ENCODE assay signal across 14 cellular contexts in genomic region chr2:216637472-216637871, GRCh38.
DNase-seq lines count a peak whose midpoint lies in the region; ATAC-seq and TF ChIP-seq lines count a peak whose summit lies in the region.
"Had no signal": no experiment of that assay in that cellular context is flagged by ENCODE, and none has a peak within 500 bp of the region (broad histone marks: within the 10 kb centered on the region; RNA-seq: fewer than 3 reads in every experiment).

No MANE protein-coding gene starts in this region.

- no peak for ATAC-seq in stimulated activated naive CD8-positive, alpha-beta T cell treated with anti-CD3 and anti-CD28 coated beads, Interleukin-15, Interleukin-2, amounts not matched to agents 100 U/mL and 50 U/mL, for 24 hours
- ATAC-seq: activated CD8-positive, alpha-beta T cell treated with anti-CD3 and anti-CD28 coated beads for 36 hours; GM12878 had no signal

- H3K9me3 ChIP-seq in mucosa of rectum (ENCODE audit: control insufficient read depth in 2 of 2, low read length in 2 of 2) (no peaks in the 10 kb centered on the region), tibial artery (no peaks in the 10 kb centered on the region)
- H3K9me3 ChIP-seq: spleen had no signal

- intact Hi-C loops in tibial artery (cut with DNase I; ENCODE audit: low total_unique reads), result no loop called here

- H3K27me3 ChIP-seq in mucosa of rectum (ENCODE audit: control insufficient read depth in 2 of 2, insufficient read depth in 2 of 2, low read length in 2 of 2) (peaks cover 5 to 9% of the 10 kb centered on the region in 2 donors), tibial artery (no peaks in the 10 kb centered on the region)

- H3K4me3 ChIP-seq in coronary artery (peak overlapping the region; percentile 89), mucosa of rectum (ENCODE audit: low read length in 2 of 2) (no peak overlapping the region), tibial artery (peak overlapping the region; percentile 78 to 88)
- H3K4me3 ChIP-seq: GM12878, lung had no signal

- TF ChIP-seq CTCF in coronary artery (IDR thresholded peaks at IDR 0.05) (no peak), tibial artery (IDR thresholded peaks at IDR 0.05) (no peak)

- H3K27ac ChIP-seq in coronary artery, result peak overlapping the region; percentile 47 to 89
- peak overlapping the region; percentile 64 to 76 for H3K27ac ChIP-seq in mucosa of rectum (ENCODE audit: low read depth in 2 of 2, low read length in 2 of 2)
- peak overlapping the region; percentile 73 to 74 for H3K27ac ChIP-seq in tibial artery
- H3K27ac ChIP-seq: KMS-11, parathyroid adenoma had no signal

- peaks cover 12 to 17% of the 10 kb centered on the region in 2 donors for H3K4me1 ChIP-seq in mucosa of rectum (ENCODE audit: control insufficient read depth in 2 of 2, insufficient read depth in 2 of 2, low read length in 2 of 2)
- H3K4me1 ChIP-seq in tibial artery, result peaks cover 0 to 56% (median 36%) of the 10 kb centered on the region in 4 donors
- H3K4me1 ChIP-seq: parathyroid adenoma had no signal

- no peak overlapping the region for H3K9ac ChIP-seq in mucosa of rectum (ENCODE audit: low read depth in 1 of 2, low read length in 2 of 2)
- H3K9ac ChIP-seq: KMS-11, parathyroid adenoma had no signal

- DNase-seq in NCI-H69 (lab: John Stamatoyannopoulos, UW) (peak; percentile 13), coronary artery (ENCODE audit: low spot score) (no peak), tibial artery (no peak), putamen (ENCODE audit: low spot score) (no peak)
- no peak for DNase-seq in stimulated activated naive CD8-positive, alpha-beta T cell treated with anti-CD3 and anti-CD28 coated beads, Interleukin-15, Interleukin-2, amounts not matched to agents 100 U/mL and 50 U/mL, for 24 hours
- DNase-seq in stimulated activated CD4-positive, alpha-beta T cell treated with anti-CD3 and anti-CD28 coated beads, Interleukin-4, amount 100 ng/mL, for 24 hours, result no peak
- DNase-seq: activated CD8-positive, alpha-beta T cell treated with anti-CD3 and anti-CD28 coated beads for 36 hours; NCI-H446; spleen had no signal

- H3K36me3 ChIP-seq in mucosa of rectum (ENCODE audit: control insufficient read depth in 2 of 2, insufficient read depth in 2 of 2, low read length in 2 of 2) (no peaks in the 10 kb centered on the region), tibial artery (peaks cover 5 to 22% (median 9%) of the 10 kb centered on the region in 3 donors)

Comparison
In these comparisons a context has a peak if more than half of its experiments do, and no peak if none do; other contexts are left out.
1. H3K4me3 ChIP-seq: peak in coronary artery (single experiment) and tibial artery (2 of 2); none in mucosa of rectum (0 of 2).
2. Peak in every context shown above with its lines, with median percentiles within 50 percentile points of each other: H3K27ac ChIP-seq.